15 cellular contexts compared by ENCODE assay signal in the genomic region with DNA sequence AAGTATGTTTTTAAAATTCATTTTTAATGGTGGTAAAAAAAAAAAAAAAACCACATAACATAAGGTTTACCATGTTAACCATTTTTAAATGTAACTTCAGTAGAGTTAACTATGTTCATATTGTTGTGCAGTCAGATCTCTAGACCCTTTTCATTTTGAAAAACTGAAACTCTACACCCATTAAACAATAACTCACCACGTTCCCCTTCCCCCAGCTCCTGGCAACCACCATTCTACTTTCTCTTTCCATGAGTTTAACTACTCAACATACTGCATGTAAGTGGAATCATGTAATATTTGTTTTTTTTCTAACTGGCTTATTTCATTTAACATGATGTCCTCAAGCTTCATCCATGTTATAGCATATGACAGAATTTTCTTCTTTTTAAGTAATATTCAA.
DNase-seq lines count a peak whose midpoint lies in the region; ATAC-seq and FAIRE-seq lines count a peak whose summit lies in the region.
"Had no signal": no experiment of that assay in that cellular context is flagged by ENCODE, and none has a peak within 500 bp of the region (broad histone marks: within the 10 kb centered on the region; RNA-seq: fewer than 3 reads in every experiment).

No MANE protein-coding gene starts in this region.

- peak; percentile 67 for FAIRE-seq in RCC 7860 (lab: Jason Lieb, UNC)
- FAIRE-seq: bronchial epithelial cell had no signal

- DNase-seq in ACHN = peak; percentile 52
- peak; percentile 24 for DNase-seq in RCC 7860 (ENCODE audit: low spot score)
- no peak for DNase-seq in epidermal melanocyte (ENCODE audit: insufficient read length, low spot score)
- DNase-seq in SW480 (ENCODE audit: low spot score) = no peak
- DNase-seq: MG63; stimulated activated CD4-positive, alpha-beta T cell treated with anti-CD3 and anti-CD28 coated beads, Interleukin-15, amount 100 ng/mL, for 24 hours; stimulated activated naive CD4-positive, alpha-beta T cell; T-helper 9 cell had no signal

- peak; percentile 51 for ATAC-seq in GM19043 (IDR thresholded peaks at IDR 0.05; ENCODE audit: low read depth, unreplicated experiment)
- peak; percentile 51 for ATAC-seq in HG02973 (IDR thresholded peaks at IDR 0.05; ENCODE audit: unreplicated experiment)
- ATAC-seq in HG02884 (IDR thresholded peaks at IDR 0.05; ENCODE audit: unreplicated experiment) = no peak
- ATAC-seq in GM21526 (IDR thresholded peaks at IDR 0.05; ENCODE audit: low FRiP score, unreplicated experiment) = no peak
- ATAC-seq: esophagus mucosa; natural killer cell treated with Interleukin-12 subunit alpha and Interleukin-12 subunit beta and Interleukin-15 and Interleukin-18, amount 100 ng/mL, for 72 hours had no signal

- in situ Hi-C loops in ACHN (cut with HindIII; ENCODE audit: low pct_ligation_motif_present, low pct_unique_long_range_greater_than_20kb, low sequenced_read_pairs) = no loop called here

Comparison
In these comparisons a context has a peak if more than half of its experiments do, and no peak if none do; other contexts are left out.
1. DNase-seq: peak in ACHN (single experiment) and RCC 7860 (single experiment); none in epidermal melanocyte (single experiment) and SW480 (single experiment).
2. ATAC-seq: peak in GM19043 (single experiment) and HG02973 (single experiment); none in HG02884 (single experiment) and GM21526 (single experiment).